22 cellular contexts compared by ENCODE assay signal in the genomic region with DNA sequence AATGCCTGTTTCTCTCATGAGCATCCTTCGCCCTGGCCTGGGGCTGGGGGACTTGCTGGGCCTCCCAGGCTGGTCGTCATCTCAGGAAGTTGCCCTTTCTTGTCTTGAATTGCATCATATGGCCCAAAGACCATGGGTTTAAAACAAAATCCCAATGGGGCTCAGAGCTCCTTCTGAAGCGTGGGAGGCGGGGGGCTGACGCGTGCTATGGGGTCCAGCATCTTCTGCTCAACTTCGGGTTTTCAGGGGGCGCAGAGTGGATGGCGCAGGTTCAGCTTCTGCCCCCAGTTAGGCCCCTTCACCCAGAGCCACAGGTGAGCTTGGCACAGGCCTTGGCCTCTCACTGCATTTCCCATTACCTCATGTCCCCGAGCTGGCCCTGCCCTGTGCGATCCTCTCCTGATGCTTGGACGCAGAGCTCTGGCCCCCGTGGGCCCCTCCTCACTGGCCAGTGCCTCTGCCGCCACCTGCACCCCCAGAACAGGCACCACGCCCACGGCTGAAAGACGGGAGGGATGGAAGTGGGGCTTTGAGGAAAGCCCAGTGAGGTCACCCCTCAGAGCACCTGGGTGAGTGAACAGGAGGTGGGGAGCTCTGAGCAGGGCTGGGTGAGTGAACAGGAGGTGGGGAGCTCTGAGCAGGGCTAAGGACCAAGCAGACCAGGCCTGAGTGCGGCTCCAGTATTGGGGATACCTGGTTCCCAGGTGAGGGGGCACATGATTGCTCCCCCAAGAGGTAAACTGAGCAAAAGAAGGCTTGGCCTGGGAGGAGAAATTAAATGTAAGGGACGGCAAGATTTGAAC. TPM values are rescaled to one million over a fixed set of nuclear protein-coding genes. Genes with fewer than 3 reads are reported as not detected.
"Had no signal": no experiment of that assay in that cellular context is flagged by ENCODE, and none has a peak within 500 bp of the region (broad histone marks: within the 10 kb centered on the region; RNA-seq: fewer than 3 reads in every experiment).

No MANE protein-coding gene starts in this region.

- H3K4me1 ChIP-seq: gastrocnemius medialis had no signal

- H3K36me3 ChIP-seq: gastrocnemius medialis, heart left ventricle, neutrophil, right atrium auricular region, transverse colon had no signal

- DNase-seq: activated B cell treated with CpG ODN at 0.5 μM for 24 hours; activated CD4-positive, alpha-beta T cell treated with anti-CD3 and anti-CD28 coated beads for 48 hours; activated CD8-positive, alpha-beta T cell treated with anti-CD3 and anti-CD28 coated beads, Interleukin-2, amount 10 ng/mL, durations not matched to agents 7 days and 5 days; activated naive CD4-positive, alpha-beta T cell treated with anti-CD3 and anti-CD28 coated beads, Interleukin-2, amount 50 U/mL, for 16 hours; endodermal cell; gastrocnemius medialis; heart left ventricle; left cardiac atrium; naive thymus-derived CD4-positive, alpha-beta T cell; posterior cingulate gyrus; stimulated activated CD4-positive, alpha-beta T cell treated with anti-CD3 and anti-CD28 coated beads, Interleukin-15, amount 100 ng/mL, for 24 hours; stimulated activated CD4-positive, alpha-beta T cell treated with anti-CD3 and anti-CD28 coated beads, Interleukin-4, amount 100 ng/mL, for 1 hour; substantia nigra; transverse colon had no signal

- H3K4me3 Mint-ChIP-seq: activated B cell treated with CpG ODN at 0.5 μM for 24 hours; activated CD8-positive, alpha-beta T cell treated with anti-CD3 and anti-CD28 coated beads, Interleukin-2, amount 10 ng/mL, durations not matched to agents 7 days and 5 days; endodermal cell; naive thymus-derived CD4-positive, alpha-beta T cell; stimulated activated naive B cell treated with anti-CD40 and anti-IgM and Interleukin-4, amounts not matched to agents 10 μg/mL and 1 μg/mL and 100 μg/mL, for 72 hours; T-helper 2 cell treated with Interferon-gamma antibody and Interleukin-4, amounts not matched to agents 5 μg/mL and 100 μg/mL, for 36 hours had no signal

- H3K9me3 ChIP-seq: gastrocnemius medialis, mucosa of descending colon, neutrophil, transverse colon had no signal

- H3K4me3 ChIP-seq: gastrocnemius medialis, heart left ventricle, mucosa of descending colon, right atrium auricular region, transverse colon had no signal

- ATAC-seq: activated CD8-positive, alpha-beta T cell treated with anti-CD3 and anti-CD28 coated beads, Interleukin-2, amount 10 ng/mL, durations not matched to agents 7 days and 5 days; gastrocnemius medialis; heart left ventricle; left cardiac atrium; mucosa of descending colon; naive thymus-derived CD4-positive, alpha-beta T cell had no signal

- H3K27ac ChIP-seq: gastrocnemius medialis, heart left ventricle, neutrophil, right atrium auricular region, transverse colon had no signal

- H3K27ac Mint-ChIP-seq: activated B cell treated with CpG ODN at 0.5 μM for 24 hours; activated CD8-positive, alpha-beta T cell treated with anti-CD3 and anti-CD28 coated beads, Interleukin-2, amount 10 ng/mL, durations not matched to agents 7 days and 5 days; activated T-helper 2 cell treated with anti-CD3 and anti-CD28 coated beads, Interferon-gamma antibody, Interleukin-2, Interleukin-4, amounts not matched to agents 10 μg/mL and 5 μg/mL and 100 μg/mL, durations not matched to agents 14 hours and 24 hours and 36 hours; endodermal cell; naive thymus-derived CD4-positive, alpha-beta T cell; stimulated activated naive B cell treated with anti-CD40 and anti-IgM and Interleukin-4, amounts not matched to agents 10 μg/mL and 1 μg/mL and 100 μg/mL, for 72 hours; T-helper 2 cell treated with Interferon-gamma antibody and Interleukin-4, amounts not matched to agents 5 μg/mL and 100 μg/mL, for 36 hours had no signal

- H3K9me3 Mint-ChIP-seq: activated B cell treated with CpG ODN at 0.5 μM for 24 hours, endodermal cell had no signal

- H3K4me1 Mint-ChIP-seq: activated B cell treated with CpG ODN at 0.5 μM for 24 hours had no signal

- H3K27me3 ChIP-seq: right atrium auricular region had no signal

RNA-seq across cellular contexts. Expression of a gene that starts 59.9 kb away (rescaled TPM):
- total RNA-seq: chondrocyte, epithelial cell of proximal tubule, gastrocnemius medialis had no signal
